1 cellular context compared by ENCODE assay signal in the genomic region with DNA sequence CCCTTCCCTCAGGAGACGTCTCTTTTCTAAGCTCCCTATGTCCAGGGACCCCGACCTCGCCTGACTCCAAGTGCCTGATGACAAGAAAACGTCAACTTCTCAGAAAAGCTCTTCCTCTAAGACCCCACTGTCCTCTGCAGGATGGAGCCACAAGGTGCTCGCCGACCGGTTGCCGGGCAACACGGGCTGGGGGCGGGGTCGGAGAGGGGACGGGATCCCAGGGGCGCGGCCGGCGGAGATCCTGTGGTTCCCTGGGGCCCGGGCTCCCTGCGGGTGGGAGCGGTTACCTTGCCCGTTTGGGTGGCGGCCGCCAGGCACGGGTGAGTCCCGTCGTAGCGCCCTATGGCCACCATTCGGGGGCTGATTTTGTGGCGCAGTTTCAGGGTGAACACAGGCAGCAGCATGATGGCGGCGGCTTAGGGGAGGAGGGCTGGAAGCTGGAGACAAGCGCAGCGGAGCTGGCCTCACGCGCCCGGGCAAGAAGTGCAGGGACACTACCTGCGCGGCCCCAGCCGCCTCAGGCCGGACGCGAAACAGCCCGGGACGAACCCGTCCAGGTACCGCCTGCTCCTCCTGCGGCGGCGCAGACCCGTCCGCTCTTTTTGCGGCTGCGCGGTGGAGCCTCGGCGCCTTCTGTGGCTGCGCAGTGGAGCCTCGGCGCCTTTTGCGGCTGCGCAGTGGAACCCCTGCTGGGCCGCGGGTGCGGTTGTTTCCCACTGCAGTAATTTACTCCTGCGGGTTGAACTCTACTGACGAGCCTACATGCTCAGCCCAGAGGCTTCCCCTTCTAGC.
TF ChIP-seq lines count a peak whose summit lies in the region.

A gene with protein sequence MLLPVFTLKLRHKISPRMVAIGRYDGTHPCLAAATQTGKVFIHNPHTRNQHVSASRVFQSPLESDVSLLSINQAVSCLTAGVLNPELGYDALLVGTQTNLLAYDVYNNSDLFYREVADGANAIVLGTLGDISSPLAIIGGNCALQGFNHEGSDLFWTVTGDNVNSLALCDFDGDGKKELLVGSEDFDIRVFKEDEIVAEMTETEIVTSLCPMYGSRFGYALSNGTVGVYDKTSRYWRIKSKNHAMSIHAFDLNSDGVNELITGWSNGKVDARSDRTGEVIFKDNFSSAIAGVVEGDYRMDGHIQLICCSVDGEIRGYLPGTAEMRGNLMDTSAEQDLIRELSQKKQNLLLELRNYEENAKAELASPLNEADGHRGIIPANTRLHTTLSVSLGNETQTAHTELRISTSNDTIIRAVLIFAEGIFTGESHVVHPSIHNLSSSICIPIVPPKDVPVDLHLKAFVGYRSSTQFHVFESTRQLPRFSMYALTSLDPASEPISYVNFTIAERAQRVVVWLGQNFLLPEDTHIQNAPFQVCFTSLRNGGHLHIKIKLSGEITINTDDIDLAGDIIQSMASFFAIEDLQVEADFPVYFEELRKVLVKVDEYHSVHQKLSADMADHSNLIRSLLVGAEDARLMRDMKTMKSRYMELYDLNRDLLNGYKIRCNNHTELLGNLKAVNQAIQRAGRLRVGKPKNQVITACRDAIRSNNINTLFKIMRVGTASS (minus strand): TSS at position 566 of the 792 bp plus-strand sequence. CDS start 162 bp downstream, at position 404.

TF ChIP-seq in HepG2, 621 proteins besides CTCF, POLR2A, EP300 and RAD21 (continued from another document and continues in another):
- TF ChIP-seq AFF4 (CRISPR knock-in tag; IDR thresholded peaks at IDR 0.05) (no peak), GLI4 (CRISPR knock-in tag; IDR thresholded peaks at IDR 0.05; ENCODE audit: borderline replicate concordance) (0 out of 2 replicates have a peak, but pooled peaks have one; percentile 76), LBX2 (CRISPR knock-in tag; IDR thresholded peaks at IDR 0.05; ENCODE audit: borderline replicate concordance) (no peak), ZNF138 (CRISPR knock-in tag; IDR thresholded peaks at IDR 0.05; ENCODE audit: low read depth) (peak; percentile 95), SUZ12 (IDR thresholded peaks at IDR 0.05; ENCODE audit: low read depth, low read length) (no peak), CENPBD1 (CRISPR knock-in tag; IDR thresholded peaks at IDR 0.05; ENCODE audit: borderline replicate concordance, low read depth) (no peak), TCF7 (IDR thresholded peaks at IDR 0.05; ENCODE audit: low read depth) (no peak), HMGA1 (CRISPR knock-in tag; conservative IDR thresholded peaks at IDR 0.05) (no peak), TEAD2 (CRISPR knock-in tag; IDR thresholded peaks at IDR 0.05) (no peak; the same call in 1 of the 2 replicates), CEBPG (CRISPR knock-in tag; IDR thresholded peaks at IDR 0.05) (no peak), THYN1 (CRISPR knock-in tag; IDR thresholded peaks at IDR 0.05; ENCODE audit: borderline replicate concordance, low read depth) (peak; percentile 84; the same call in 1 of the 2 replicates), HES4 (CRISPR knock-in tag; IDR thresholded peaks at IDR 0.05; ENCODE audit: borderline replicate concordance) (peak; percentile 44; the same call in 1 of the 2 replicates), GMEB1 (CRISPR knock-in tag; IDR thresholded peaks at IDR 0.05; ENCODE audit: borderline replicate concordance) (peak; percentile 61; the same call in 1 of the 2 replicates), ZNF207 (IDR thresholded peaks at IDR 0.05; ENCODE audit: borderline replicate concordance) (no peak), SP1 (IDR thresholded peaks at IDR 0.05) (no peak), SP1 (CRISPR knock-in tag; IDR thresholded peaks at IDR 0.05) (0 out of 2 replicates have a peak, but pooled peaks have one; percentile 5), POLR2AphosphoS2 (IDR thresholded peaks at IDR 0.05; ENCODE audit: low read depth, low read length) (no peak), ASH2L (IDR thresholded peaks at IDR 0.05; ENCODE audit: insufficient read length, low read depth, low read length) (peak; percentile 79), KDM3A (CRISPR knock-in tag; IDR thresholded peaks at IDR 0.05; ENCODE audit: low read depth) (no peak), RXRB (CRISPR knock-in tag; IDR thresholded peaks at IDR 0.05; ENCODE audit: borderline replicate concordance) (peak; percentile 42; the same call in 1 of the 2 replicates), ZBTB7B (CRISPR knock-in tag; IDR thresholded peaks at IDR 0.05) (peak; percentile 72), MBD4 (IDR thresholded peaks at IDR 0.05; ENCODE audit: borderline replicate concordance, low read length) (no peak), HOMEZ (CRISPR knock-in tag; IDR thresholded peaks at IDR 0.05; ENCODE audit: low read depth) (no peak), CSRNP2 (CRISPR knock-in tag; conservative IDR thresholded peaks at IDR 0.05; ENCODE audit: low read depth) (no peak)
- TF ChIP-seq, protein P1, sequence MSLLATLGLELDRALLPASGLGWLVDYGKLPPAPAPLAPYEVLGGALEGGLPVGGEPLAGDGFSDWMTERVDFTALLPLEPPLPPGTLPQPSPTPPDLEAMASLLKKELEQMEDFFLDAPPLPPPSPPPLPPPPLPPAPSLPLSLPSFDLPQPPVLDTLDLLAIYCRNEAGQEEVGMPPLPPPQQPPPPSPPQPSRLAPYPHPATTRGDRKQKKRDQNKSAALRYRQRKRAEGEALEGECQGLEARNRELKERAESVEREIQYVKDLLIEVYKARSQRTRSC (CRISPR knock-in tag; IDR thresholded peaks at IDR 0.05; ENCODE audit: low read depth) = peak; percentile 10; the same call in 1 of the 2 replicates
- TF ChIP-seq, protein P2, sequence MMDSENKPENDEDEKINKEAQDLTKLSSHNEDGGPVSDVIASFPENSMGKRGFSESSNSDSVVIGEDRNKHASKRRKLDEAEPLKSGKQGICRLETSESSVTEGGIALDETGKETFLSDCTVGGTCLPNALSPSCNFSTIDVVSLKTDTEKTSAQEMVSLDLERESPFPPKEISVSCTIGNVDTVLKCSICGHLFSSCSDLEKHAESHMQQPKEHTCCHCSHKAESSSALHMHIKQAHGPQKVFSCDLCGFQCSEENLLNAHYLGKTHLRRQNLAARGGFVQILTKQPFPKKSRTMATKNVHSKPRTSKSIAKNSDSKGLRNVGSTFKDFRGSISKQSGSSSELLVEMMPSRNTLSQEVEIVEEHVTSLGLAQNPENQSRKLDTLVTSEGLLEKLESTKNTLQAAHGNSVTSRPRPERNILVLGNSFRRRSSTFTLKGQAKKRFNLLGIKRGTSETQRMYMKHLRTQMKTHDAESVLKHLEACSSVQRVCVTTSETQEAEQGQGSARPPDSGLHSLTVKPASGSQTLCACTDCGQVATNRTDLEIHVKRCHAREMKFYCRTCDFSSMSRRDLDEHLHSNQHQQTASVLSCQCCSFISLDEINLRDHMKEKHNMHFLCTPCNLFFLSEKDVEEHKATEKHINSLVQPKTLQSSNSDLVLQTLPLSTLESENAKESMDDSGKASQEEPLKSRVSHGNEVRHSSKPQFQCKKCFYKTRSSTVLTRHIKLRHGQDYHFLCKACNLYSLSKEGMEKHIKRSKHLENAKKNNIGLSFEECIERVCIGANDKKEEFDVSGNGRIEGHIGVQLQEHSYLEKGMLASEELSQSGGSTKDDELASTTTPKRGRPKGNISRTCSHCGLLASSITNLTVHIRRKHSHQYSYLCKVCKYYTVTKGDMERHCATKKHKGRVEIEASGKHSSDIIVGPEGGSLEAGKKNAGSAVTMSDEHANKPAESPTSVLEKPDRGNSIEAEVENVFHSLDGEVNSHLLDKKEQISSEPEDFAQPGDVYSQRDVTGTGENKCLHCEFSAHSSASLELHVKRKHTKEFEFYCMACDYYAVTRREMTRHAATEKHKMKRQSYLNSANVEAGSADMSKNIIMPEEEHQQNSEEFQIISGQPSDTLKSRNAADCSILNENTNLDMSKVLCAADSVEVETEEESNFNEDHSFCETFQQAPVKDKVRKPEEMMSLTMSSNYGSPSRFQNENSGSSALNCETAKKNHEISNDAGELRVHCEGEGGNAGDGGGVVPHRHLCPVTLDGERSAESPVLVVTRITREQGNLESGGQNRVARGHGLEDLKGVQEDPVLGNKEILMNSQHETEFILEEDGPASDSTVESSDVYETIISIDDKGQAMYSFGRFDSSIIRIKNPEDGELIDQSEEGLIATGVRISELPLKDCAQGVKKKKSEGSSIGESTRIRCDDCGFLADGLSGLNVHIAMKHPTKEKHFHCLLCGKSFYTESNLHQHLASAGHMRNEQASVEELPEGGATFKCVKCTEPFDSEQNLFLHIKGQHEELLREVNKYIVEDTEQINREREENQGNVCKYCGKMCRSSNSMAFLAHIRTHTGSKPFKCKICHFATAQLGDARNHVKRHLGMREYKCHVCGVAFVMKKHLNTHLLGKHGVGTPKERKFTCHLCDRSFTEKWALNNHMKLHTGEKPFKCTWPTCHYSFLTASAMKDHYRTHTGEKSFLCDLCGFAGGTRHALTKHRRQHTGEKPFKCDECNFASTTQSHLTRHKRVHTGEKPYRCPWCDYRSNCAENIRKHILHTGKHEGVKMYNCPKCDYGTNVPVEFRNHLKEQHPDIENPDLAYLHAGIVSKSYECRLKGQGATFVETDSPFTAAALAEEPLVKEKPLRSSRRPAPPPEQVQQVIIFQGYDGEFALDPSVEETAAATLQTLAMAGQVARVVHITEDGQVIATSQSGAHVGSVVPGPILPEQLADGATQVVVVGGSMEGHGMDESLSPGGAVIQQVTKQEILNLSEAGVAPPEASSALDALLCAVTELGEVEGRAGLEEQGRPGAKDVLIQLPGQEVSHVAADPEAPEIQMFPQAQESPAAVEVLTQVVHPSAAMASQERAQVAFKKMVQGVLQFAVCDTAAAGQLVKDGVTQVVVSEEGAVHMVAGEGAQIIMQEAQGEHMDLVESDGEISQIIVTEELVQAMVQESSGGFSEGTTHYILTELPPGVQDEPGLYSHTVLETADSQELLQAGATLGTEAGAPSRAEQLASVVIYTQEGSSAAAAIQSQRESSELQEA (CRISPR knock-in tag; IDR thresholded peaks at IDR 0.05; ENCODE audit: not compliant biosample characterization) = peak; percentile 97
